In genomic region chr11:79078999-79079398, GRCh38 we compare ENCODE assay signal across 15 cellular contexts.
DNase-seq lines count a peak whose midpoint lies in the region; ATAC-seq and TF ChIP-seq lines count a peak whose summit lies in the region.
"Had no signal": no experiment of that assay in that cellular context is flagged by ENCODE, and none has a peak within 500 bp of the region (broad histone marks: within the 10 kb centered on the region; RNA-seq: fewer than 3 reads in every experiment).

No MANE protein-coding gene starts in this region.

- H3K4me3 ChIP-seq in tibial artery: no peak overlapping the region
- H3K4me3 ChIP-seq in brain microvascular endothelial cell (ENCODE audit: low read depth, low read length): no peak overlapping the region
- H3K4me3 ChIP-seq: esophagus muscularis mucosa, heart right ventricle, Peyer's patch, prostate gland had no signal

- H3K9me3 ChIP-seq in tibial artery: no peaks in the 10 kb centered on the region
- H3K9me3 ChIP-seq: esophagus muscularis mucosa, heart right ventricle, Peyer's patch, prostate gland had no signal

- peak; percentile 31 for ATAC-seq in esophagus mucosa
- ATAC-seq: WTC11 had no signal

- H3K36me3 ChIP-seq in tibial artery (no peaks in the 10 kb centered on the region), brain microvascular endothelial cell (replicated peaks) (no peaks in the 10 kb centered on the region)
- H3K36me3 ChIP-seq: esophagus muscularis mucosa, heart right ventricle, Peyer's patch, prostate gland had no signal

- in situ Hi-C loops in brain microvascular endothelial cell (cut with HindIII; ENCODE audit: low pct_ligation_motif_present, low sequenced_read_pairs): no loop called here

- no peaks in the 10 kb centered on the region for H3K27me3 ChIP-seq in tibial artery
- no peaks in the 10 kb centered on the region for H3K27me3 ChIP-seq in brain microvascular endothelial cell (replicated peaks)
- H3K27me3 ChIP-seq: esophagus muscularis mucosa, heart right ventricle, Peyer's patch had no signal

- no peak overlapping the region for H3K27ac ChIP-seq in tibial artery
- H3K27ac ChIP-seq in brain microvascular endothelial cell: no peak overlapping the region
- H3K27ac ChIP-seq: esophagus muscularis mucosa, heart right ventricle, Peyer's patch, prostate gland had no signal

- TF ChIP-seq CTCF in tibial artery (IDR thresholded peaks at IDR 0.05) (no peak), brain microvascular endothelial cell (IDR thresholded peaks at IDR 0.05; ENCODE audit: low read depth, low read length, missing control alignments) (no peak)

- intact Hi-C loops in tibial artery (cut with DNase I; ENCODE audit: low total_unique reads): no loop called here

- DNase-seq in NCI-H1436 (lab: John Stamatoyannopoulos, UW) (peak; percentile 16), NCI-H1436 treated with DMSO at 0.1 percent for 48 hours (lab: John Stamatoyannopoulos, UW) (no peak), NCI-H510A (lab: John Stamatoyannopoulos, UW) (peak; percentile 25), pons (ENCODE audit: low spot score) (peak; percentile 20), tibial artery (no peak), brain microvascular endothelial cell (no peak)
- no peak for DNase-seq in activated CD8-positive, alpha-beta memory T cell treated with anti-CD3 and anti-CD28 coated beads for 24 hours
- DNase-seq: activated gamma-delta T cell treated with Interleukin-2 at 50 U/mL for 16 hours; CD4-positive, CD25-positive, alpha-beta regulatory T cell had no signal

- peaks cover 0 to 17% (median 4%) of the 10 kb centered on the region in 4 donors for H3K4me1 ChIP-seq in tibial artery
- H3K4me1 ChIP-seq: heart right ventricle, Peyer's patch, prostate gland had no signal

Comparison
In these comparisons a context has a peak if more than half of its experiments do, and no peak if none do; other contexts are left out.
1. DNase-seq: peak in NCI-H1436 (single experiment), NCI-H510A (single experiment) and pons (single experiment); none in NCI-H1436 treated with DMSO at 0.1 percent for 48 hours (single experiment), tibial artery (0 of 2), activated CD8-positive, alpha-beta memory T cell treated with anti-CD3 and anti-CD28 coated beads for 24 hours (single experiment) and brain microvascular endothelial cell (single experiment).